In the genomic region with DNA sequence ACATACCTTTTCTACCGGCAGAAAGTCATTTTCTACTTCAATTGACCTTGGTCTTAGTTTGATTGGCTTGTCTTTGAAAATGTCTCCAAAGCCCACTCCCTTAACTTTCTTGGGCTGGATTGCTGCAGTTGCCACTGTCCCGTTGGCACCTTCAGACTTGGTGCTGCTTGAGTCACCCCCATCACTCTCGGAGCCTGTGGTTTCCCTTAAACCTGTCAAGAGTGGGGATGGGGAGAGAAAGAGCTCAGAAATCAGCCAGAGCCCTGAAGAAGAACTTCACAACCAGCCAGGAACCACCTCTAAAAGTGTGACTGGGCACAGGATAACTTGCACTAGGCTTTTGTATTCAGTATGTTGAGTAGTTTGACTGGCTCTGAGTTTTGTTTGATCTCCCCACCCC, we compare ENCODE assay signal across 8 cellular contexts.
DNase-seq lines count a peak whose midpoint lies in the region; ATAC-seq and TF ChIP-seq lines count a peak whose summit lies in the region.

No MANE protein-coding gene starts in this region.

- H3K27ac ChIP-seq in layer of hippocampus (ENCODE audit: low read depth, low read length) (peak overlapping the region; percentile 36), suprapubic skin (peak overlapping the region; percentile 24)

- no peak for TF ChIP-seq CTCF in suprapubic skin (IDR thresholded peaks at IDR 0.05)

- TF ChIP-seq EP300 in suprapubic skin (IDR thresholded peaks at IDR 0.05) = no peak

- WGBS in suprapubic skin = 72% methylated on average over 3 of the region's 3 CpGs

- H3K4me3 ChIP-seq in suprapubic skin = no peak overlapping the region

- H3K4me1 ChIP-seq in suprapubic skin = peaks cover 16% of the 10 kb centered on the region

- no peaks in the 10 kb centered on the region for H3K36me3 ChIP-seq in suprapubic skin

- no peak for TF ChIP-seq POLR2A in suprapubic skin (IDR thresholded peaks at IDR 0.05)

- H3K9me3 ChIP-seq in suprapubic skin = no peaks in the 10 kb centered on the region

- H3K27me3 ChIP-seq in layer of hippocampus (ENCODE audit: control insufficient read depth, insufficient read depth, low read length) (no peaks in the 10 kb centered on the region), suprapubic skin (no peaks in the 10 kb centered on the region)

- ATAC-seq in GM21360 (IDR thresholded peaks at IDR 0.05; ENCODE audit: unreplicated experiment) = no peak

- DNase-seq in activated gamma-delta T cell treated with Interleukin-2 at 50 U/mL for 16 hours = peak; percentile 19
- no peak for DNase-seq in activated gamma-delta T cell (lab: John Stamatoyannopoulos, UW)
- peak; percentile 22 for DNase-seq in activated CD8-positive, alpha-beta memory T cell treated with anti-CD3 and anti-CD28 coated beads, Interleukin-2, amount 50 U/mL, for 4 hours
- no peak for DNase-seq in suprapubic skin (ENCODE audit: low spot score in 2 of 2)
- no peak for DNase-seq in NCI-H345 treated with DMSO at 0.1 percent for 48 hours (lab: John Stamatoyannopoulos, UW; ENCODE audit: unreplicated experiment)
- DNase-seq in SKM-1 treated with dmso at 0.1 percent for 144 hours (lab: John Stamatoyannopoulos, UW; ENCODE audit: unreplicated experiment) = no peak

Comparison
In these comparisons a context has a peak if more than half of its experiments do, and no peak if none do; other contexts are left out.
1. DNase-seq: peak in activated gamma-delta T cell treated with Interleukin-2 at 50 U/mL for 16 hours (single experiment) and activated CD8-positive, alpha-beta memory T cell treated with anti-CD3 and anti-CD28 coated beads, Interleukin-2, amount 50 U/mL, for 4 hours (single experiment); none in activated gamma-delta T cell (single experiment), suprapubic skin (0 of 2), NCI-H345 treated with DMSO at 0.1 percent for 48 hours (single experiment) and SKM-1 treated with dmso at 0.1 percent for 144 hours (single experiment).